In the genomic region with DNA sequence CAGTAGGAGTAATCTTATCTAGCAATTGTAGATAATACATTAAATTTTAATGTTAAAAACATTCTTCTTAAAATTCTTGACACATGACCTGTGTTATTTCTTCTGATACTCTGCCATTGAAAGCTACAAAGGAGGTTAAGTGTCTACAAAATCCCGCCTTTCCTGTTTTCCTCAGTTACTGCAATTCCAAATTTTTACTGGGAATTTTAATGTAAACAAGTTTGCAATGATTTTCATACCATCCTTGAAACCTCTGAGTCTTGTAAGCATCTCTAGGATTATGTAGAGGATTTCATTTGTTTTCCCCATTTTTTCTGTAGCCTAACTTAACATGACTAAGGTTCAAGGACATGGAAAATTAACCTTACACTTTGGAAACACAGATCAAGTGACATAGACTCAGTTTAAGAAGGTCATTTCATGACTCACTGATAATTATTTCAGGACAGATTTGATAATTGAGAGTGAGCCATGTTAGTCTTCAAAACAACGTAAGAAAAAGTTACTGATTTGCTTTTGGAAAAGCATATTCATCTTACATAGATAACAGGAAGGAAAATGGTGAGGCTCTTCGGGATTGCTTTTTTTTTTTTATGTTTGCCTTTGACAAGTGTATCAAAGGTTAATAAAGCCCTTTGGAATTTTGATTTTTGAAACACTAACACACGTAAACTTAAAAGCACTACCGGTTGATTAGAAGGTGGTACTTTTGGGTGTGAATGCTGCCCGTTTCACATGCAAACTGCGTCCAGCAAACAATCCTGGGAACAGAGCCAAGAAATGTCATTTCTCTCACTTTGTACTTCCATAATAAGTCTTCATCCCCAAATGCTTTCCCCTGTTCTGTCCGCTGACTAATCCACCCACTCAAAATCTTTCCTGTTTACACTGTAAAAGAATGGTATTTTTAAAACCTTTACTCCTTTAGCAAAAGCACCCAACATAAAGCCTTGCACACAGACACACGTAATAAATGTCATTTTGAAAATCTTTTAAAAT, we compare ENCODE assay signal across 1 cellular context.
TF ChIP-seq lines count a peak whose summit lies in the region.

No MANE protein-coding gene starts in this region.

TF ChIP-seq in HepG2, 621 proteins besides CTCF, POLR2A, EP300 and RAD21 (continued from another document and continues in another):
- TF ChIP-seq, protein P1, sequence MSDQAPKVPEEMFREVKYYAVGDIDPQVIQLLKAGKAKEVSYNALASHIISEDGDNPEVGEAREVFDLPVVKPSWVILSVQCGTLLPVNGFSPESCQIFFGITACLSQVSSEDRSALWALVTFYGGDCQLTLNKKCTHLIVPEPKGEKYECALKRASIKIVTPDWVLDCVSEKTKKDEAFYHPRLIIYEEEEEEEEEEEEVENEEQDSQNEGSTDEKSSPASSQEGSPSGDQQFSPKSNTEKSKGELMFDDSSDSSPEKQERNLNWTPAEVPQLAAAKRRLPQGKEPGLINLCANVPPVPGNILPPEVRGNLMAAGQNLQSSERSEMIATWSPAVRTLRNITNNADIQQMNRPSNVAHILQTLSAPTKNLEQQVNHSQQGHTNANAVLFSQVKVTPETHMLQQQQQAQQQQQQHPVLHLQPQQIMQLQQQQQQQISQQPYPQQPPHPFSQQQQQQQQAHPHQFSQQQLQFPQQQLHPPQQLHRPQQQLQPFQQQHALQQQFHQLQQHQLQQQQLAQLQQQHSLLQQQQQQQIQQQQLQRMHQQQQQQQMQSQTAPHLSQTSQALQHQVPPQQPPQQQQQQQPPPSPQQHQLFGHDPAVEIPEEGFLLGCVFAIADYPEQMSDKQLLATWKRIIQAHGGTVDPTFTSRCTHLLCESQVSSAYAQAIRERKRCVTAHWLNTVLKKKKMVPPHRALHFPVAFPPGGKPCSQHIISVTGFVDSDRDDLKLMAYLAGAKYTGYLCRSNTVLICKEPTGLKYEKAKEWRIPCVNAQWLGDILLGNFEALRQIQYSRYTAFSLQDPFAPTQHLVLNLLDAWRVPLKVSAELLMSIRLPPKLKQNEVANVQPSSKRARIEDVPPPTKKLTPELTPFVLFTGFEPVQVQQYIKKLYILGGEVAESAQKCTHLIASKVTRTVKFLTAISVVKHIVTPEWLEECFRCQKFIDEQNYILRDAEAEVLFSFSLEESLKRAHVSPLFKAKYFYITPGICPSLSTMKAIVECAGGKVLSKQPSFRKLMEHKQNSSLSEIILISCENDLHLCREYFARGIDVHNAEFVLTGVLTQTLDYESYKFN (CRISPR knock-in tag; conservative IDR thresholded peaks at IDR 0.05) = peak; percentile 59
- peak; percentile 74; the same call in 1 of the 2 replicates for TF ChIP-seq MIXL1 (CRISPR knock-in tag; IDR thresholded peaks at IDR 0.05)
- TF ChIP-seq RCOR2 (CRISPR knock-in tag; IDR thresholded peaks at IDR 0.05) = 0 out of 2 replicates have a peak, but pooled peaks have one; percentile 25
- TF ChIP-seq KLF9 (CRISPR knock-in tag; IDR thresholded peaks at IDR 0.05; ENCODE audit: low read depth) = no peak
- no peak for TF ChIP-seq KAT2B (IDR thresholded peaks at IDR 0.05; ENCODE audit: borderline replicate concordance, low read depth, low read length)
- TF ChIP-seq GATAD2A (CRISPR knock-in tag; IDR thresholded peaks at IDR 0.05) = 0 out of 2 replicates have a peak, but pooled peaks have one; percentile 45
- TF ChIP-seq, protein P2, sequence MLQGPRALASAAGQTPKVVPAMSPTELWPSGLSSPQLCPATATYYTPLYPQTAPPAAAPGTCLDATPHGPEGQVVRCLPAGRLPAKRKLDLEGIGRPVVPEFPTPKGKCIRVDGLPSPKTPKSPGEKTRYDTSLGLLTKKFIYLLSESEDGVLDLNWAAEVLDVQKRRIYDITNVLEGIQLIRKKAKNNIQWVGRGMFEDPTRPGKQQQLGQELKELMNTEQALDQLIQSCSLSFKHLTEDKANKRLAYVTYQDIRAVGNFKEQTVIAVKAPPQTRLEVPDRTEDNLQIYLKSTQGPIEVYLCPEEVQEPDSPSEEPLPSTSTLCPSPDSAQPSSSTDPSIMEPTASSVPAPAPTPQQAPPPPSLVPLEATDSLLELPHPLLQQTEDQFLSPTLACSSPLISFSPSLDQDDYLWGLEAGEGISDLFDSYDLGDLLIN (CRISPR knock-in tag; IDR thresholded peaks at IDR 0.05; ENCODE audit: borderline replicate concordance) = no peak
- TF ChIP-seq ZNF44 (CRISPR knock-in tag; IDR thresholded peaks at IDR 0.05) = no peak
- TF ChIP-seq HOXD1 (CRISPR knock-in tag; IDR thresholded peaks at IDR 0.05) = 0 out of 2 replicates have a peak, but pooled peaks have one; percentile 46
- TF ChIP-seq BORCS8-MEF2B (CRISPR knock-in tag; IDR thresholded peaks at IDR 0.05) = no peak
- TF ChIP-seq, protein P3, sequence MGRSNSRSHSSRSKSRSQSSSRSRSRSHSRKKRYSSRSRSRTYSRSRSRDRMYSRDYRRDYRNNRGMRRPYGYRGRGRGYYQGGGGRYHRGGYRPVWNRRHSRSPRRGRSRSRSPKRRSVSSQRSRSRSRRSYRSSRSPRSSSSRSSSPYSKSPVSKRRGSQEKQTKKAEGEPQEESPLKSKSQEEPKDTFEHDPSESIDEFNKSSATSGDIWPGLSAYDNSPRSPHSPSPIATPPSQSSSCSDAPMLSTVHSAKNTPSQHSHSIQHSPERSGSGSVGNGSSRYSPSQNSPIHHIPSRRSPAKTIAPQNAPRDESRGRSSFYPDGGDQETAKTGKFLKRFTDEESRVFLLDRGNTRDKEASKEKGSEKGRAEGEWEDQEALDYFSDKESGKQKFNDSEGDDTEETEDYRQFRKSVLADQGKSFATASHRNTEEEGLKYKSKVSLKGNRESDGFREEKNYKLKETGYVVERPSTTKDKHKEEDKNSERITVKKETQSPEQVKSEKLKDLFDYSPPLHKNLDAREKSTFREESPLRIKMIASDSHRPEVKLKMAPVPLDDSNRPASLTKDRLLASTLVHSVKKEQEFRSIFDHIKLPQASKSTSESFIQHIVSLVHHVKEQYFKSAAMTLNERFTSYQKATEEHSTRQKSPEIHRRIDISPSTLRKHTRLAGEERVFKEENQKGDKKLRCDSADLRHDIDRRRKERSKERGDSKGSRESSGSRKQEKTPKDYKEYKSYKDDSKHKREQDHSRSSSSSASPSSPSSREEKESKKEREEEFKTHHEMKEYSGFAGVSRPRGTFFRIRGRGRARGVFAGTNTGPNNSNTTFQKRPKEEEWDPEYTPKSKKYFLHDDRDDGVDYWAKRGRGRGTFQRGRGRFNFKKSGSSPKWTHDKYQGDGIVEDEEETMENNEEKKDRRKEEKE (IDR thresholded peaks at IDR 0.05) = no peak
- no peak for TF ChIP-seq ZNF761 (CRISPR knock-in tag; conservative IDR thresholded peaks at IDR 0.05)
- TF ChIP-seq NRL (CRISPR knock-in tag; IDR thresholded peaks at IDR 0.05; ENCODE audit: borderline replicate concordance) = no peak
- TF ChIP-seq, protein P4, sequence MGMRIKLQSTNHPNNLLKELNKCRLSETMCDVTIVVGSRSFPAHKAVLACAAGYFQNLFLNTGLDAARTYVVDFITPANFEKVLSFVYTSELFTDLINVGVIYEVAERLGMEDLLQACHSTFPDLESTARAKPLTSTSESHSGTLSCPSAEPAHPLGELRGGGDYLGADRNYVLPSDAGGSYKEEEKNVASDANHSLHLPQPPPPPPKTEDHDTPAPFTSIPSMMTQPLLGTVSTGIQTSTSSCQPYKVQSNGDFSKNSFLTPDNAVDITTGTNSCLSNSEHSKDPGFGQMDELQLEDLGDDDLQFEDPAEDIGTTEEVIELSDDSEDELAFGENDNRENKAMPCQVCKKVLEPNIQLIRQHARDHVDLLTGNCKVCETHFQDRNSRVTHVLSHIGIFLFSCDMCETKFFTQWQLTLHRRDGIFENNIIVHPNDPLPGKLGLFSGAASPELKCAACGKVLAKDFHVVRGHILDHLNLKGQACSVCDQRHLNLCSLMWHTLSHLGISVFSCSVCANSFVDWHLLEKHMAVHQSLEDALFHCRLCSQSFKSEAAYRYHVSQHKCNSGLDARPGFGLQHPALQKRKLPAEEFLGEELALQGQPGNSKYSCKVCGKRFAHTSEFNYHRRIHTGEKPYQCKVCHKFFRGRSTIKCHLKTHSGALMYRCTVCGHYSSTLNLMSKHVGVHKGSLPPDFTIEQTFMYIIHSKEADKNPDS (CRISPR knock-in tag; IDR thresholded peaks at IDR 0.05) = no peak
- no peak for TF ChIP-seq SKI (IDR thresholded peaks at IDR 0.05; ENCODE audit: partially characterized antibody)
- no peak for TF ChIP-seq ZNF768 (CRISPR knock-in tag; IDR thresholded peaks at IDR 0.05)
- TF ChIP-seq GATA4 (IDR thresholded peaks at IDR 0.05; ENCODE audit: borderline replicate concordance, low read depth) = 0 out of 2 replicates have a peak, but pooled peaks have one; percentile 26
- no peak for TF ChIP-seq ASH2L (IDR thresholded peaks at IDR 0.05; ENCODE audit: insufficient read length, low read depth, low read length)
- no peak for TF ChIP-seq ZNF619 (CRISPR knock-in tag; IDR thresholded peaks at IDR 0.05)
- TF ChIP-seq, protein P5, sequence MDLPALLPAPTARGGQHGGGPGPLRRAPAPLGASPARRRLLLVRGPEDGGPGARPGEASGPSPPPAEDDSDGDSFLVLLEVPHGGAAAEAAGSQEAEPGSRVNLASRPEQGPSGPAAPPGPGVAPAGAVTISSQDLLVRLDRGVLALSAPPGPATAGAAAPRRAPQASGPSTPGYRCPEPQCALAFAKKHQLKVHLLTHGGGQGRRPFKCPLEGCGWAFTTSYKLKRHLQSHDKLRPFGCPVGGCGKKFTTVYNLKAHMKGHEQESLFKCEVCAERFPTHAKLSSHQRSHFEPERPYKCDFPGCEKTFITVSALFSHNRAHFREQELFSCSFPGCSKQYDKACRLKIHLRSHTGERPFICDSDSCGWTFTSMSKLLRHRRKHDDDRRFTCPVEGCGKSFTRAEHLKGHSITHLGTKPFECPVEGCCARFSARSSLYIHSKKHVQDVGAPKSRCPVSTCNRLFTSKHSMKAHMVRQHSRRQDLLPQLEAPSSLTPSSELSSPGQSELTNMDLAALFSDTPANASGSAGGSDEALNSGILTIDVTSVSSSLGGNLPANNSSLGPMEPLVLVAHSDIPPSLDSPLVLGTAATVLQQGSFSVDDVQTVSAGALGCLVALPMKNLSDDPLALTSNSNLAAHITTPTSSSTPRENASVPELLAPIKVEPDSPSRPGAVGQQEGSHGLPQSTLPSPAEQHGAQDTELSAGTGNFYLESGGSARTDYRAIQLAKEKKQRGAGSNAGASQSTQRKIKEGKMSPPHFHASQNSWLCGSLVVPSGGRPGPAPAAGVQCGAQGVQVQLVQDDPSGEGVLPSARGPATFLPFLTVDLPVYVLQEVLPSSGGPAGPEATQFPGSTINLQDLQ (CRISPR knock-in tag; IDR thresholded peaks at IDR 0.05) = no peak
- TF ChIP-seq FOXM1 (CRISPR knock-in tag; IDR thresholded peaks at IDR 0.05) = no peak
- TF ChIP-seq IRX3 (CRISPR knock-in tag; IDR thresholded peaks at IDR 0.05; ENCODE audit: borderline replicate concordance, low read depth) = no peak
- TF ChIP-seq RBAK (CRISPR knock-in tag; IDR thresholded peaks at IDR 0.05) = no peak
- peak; percentile 61; the same call in 1 of the 2 replicates for TF ChIP-seq ESRRA (CRISPR knock-in tag; IDR thresholded peaks at IDR 0.05; ENCODE audit: low read depth)
- TF ChIP-seq, protein P6, sequence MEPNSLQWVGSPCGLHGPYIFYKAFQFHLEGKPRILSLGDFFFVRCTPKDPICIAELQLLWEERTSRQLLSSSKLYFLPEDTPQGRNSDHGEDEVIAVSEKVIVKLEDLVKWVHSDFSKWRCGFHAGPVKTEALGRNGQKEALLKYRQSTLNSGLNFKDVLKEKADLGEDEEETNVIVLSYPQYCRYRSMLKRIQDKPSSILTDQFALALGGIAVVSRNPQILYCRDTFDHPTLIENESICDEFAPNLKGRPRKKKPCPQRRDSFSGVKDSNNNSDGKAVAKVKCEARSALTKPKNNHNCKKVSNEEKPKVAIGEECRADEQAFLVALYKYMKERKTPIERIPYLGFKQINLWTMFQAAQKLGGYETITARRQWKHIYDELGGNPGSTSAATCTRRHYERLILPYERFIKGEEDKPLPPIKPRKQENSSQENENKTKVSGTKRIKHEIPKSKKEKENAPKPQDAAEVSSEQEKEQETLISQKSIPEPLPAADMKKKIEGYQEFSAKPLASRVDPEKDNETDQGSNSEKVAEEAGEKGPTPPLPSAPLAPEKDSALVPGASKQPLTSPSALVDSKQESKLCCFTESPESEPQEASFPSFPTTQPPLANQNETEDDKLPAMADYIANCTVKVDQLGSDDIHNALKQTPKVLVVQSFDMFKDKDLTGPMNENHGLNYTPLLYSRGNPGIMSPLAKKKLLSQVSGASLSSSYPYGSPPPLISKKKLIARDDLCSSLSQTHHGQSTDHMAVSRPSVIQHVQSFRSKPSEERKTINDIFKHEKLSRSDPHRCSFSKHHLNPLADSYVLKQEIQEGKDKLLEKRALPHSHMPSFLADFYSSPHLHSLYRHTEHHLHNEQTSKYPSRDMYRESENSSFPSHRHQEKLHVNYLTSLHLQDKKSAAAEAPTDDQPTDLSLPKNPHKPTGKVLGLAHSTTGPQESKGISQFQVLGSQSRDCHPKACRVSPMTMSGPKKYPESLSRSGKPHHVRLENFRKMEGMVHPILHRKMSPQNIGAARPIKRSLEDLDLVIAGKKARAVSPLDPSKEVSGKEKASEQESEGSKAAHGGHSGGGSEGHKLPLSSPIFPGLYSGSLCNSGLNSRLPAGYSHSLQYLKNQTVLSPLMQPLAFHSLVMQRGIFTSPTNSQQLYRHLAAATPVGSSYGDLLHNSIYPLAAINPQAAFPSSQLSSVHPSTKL (CRISPR knock-in tag; IDR thresholded peaks at IDR 0.05) = peak; percentile 59
- TF ChIP-seq, protein P7, sequence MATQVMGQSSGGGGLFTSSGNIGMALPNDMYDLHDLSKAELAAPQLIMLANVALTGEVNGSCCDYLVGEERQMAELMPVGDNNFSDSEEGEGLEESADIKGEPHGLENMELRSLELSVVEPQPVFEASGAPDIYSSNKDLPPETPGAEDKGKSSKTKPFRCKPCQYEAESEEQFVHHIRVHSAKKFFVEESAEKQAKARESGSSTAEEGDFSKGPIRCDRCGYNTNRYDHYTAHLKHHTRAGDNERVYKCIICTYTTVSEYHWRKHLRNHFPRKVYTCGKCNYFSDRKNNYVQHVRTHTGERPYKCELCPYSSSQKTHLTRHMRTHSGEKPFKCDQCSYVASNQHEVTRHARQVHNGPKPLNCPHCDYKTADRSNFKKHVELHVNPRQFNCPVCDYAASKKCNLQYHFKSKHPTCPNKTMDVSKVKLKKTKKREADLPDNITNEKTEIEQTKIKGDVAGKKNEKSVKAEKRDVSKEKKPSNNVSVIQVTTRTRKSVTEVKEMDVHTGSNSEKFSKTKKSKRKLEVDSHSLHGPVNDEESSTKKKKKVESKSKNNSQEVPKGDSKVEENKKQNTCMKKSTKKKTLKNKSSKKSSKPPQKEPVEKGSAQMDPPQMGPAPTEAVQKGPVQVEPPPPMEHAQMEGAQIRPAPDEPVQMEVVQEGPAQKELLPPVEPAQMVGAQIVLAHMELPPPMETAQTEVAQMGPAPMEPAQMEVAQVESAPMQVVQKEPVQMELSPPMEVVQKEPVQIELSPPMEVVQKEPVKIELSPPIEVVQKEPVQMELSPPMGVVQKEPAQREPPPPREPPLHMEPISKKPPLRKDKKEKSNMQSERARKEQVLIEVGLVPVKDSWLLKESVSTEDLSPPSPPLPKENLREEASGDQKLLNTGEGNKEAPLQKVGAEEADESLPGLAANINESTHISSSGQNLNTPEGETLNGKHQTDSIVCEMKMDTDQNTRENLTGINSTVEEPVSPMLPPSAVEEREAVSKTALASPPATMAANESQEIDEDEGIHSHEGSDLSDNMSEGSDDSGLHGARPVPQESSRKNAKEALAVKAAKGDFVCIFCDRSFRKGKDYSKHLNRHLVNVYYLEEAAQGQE (IDR thresholded peaks at IDR 0.05; ENCODE audit: borderline replicate concordance in 1 of 2, low read depth in 1 of 2, low read length in 2 of 2) = no peak
